Comparison of ENCODE assay signal across 3 cellular contexts in the genomic region with DNA sequence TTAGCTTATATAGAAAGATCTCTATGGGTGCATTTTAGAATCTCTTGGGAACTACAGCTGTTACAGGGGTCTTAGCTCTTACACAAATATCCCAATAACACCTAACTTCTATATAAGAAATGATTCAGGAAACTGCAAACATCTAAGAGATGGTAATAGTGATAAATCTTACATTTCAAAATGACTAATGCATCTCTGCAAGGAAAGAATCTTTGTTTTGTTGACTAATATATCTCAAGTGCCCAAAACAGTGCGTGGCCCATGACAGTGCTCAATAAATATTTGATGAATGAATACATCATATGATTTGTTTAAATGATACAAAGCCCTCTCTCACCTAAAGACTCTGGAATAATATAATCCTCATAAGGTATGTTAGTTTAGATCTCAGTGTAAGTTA.
TF ChIP-seq lines count a peak whose summit lies in the region.

No MANE protein-coding gene starts in this region.

TF ChIP-seq in A549, 52 proteins besides CTCF, POLR2A, EP300 and RAD21:
- peak; percentile 85 for TF ChIP-seq GATA3 (IDR thresholded peaks at IDR 0.05; ENCODE audit: borderline replicate concordance)
- TF ChIP-seq HOXB13 (CRISPR knock-in tag; IDR thresholded peaks at IDR 0.05; ENCODE audit: low read depth): no peak
- no peak for TF ChIP-seq ZC3H11A (IDR thresholded peaks at IDR 0.05)
- peak; percentile 34 for TF ChIP-seq FOSL2 (IDR thresholded peaks at IDR 0.05)
- TF ChIP-seq FOSL2 (CRISPR knock-in tag; IDR thresholded peaks at IDR 0.05): peak; percentile 78
- TF ChIP-seq, protein P1, sequence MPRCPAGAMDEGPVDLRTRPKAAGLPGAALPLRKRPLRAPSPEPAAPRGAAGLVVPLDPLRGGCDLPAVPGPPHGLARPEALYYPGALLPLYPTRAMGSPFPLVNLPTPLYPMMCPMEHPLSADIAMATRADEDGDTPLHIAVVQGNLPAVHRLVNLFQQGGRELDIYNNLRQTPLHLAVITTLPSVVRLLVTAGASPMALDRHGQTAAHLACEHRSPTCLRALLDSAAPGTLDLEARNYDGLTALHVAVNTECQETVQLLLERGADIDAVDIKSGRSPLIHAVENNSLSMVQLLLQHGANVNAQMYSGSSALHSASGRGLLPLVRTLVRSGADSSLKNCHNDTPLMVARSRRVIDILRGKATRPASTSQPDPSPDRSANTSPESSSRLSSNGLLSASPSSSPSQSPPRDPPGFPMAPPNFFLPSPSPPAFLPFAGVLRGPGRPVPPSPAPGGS (IDR thresholded peaks at IDR 0.05): 0 out of 3 replicates have a peak, but pooled peaks have one; percentile 20
- TF ChIP-seq JUNB (IDR thresholded peaks at IDR 0.05): peak; percentile 65
- TF ChIP-seq, protein P2, sequence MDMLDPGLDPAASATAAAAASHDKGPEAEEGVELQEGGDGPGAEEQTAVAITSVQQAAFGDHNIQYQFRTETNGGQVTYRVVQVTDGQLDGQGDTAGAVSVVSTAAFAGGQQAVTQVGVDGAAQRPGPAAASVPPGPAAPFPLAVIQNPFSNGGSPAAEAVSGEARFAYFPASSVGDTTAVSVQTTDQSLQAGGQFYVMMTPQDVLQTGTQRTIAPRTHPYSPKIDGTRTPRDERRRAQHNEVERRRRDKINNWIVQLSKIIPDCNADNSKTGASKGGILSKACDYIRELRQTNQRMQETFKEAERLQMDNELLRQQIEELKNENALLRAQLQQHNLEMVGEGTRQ (IDR thresholded peaks at IDR 0.05): no peak
- TF ChIP-seq MAZ (IDR thresholded peaks at IDR 0.05; ENCODE audit: borderline replicate concordance, low read depth, low read length): no peak
- TF ChIP-seq SREBF2 (IDR thresholded peaks at IDR 0.05): no peak
- TF ChIP-seq, protein P3, sequence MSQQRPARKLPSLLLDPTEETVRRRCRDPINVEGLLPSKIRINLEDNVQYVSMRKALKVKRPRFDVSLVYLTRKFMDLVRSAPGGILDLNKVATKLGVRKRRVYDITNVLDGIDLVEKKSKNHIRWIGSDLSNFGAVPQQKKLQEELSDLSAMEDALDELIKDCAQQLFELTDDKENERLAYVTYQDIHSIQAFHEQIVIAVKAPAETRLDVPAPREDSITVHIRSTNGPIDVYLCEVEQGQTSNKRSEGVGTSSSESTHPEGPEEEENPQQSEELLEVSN (IDR thresholded peaks at IDR 0.05; ENCODE audit: borderline replicate concordance, low read depth): no peak
- TF ChIP-seq, protein P4, sequence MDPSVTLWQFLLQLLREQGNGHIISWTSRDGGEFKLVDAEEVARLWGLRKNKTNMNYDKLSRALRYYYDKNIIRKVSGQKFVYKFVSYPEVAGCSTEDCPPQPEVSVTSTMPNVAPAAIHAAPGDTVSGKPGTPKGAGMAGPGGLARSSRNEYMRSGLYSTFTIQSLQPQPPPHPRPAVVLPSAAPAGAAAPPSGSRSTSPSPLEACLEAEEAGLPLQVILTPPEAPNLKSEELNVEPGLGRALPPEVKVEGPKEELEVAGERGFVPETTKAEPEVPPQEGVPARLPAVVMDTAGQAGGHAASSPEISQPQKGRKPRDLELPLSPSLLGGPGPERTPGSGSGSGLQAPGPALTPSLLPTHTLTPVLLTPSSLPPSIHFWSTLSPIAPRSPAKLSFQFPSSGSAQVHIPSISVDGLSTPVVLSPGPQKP (IDR thresholded peaks at IDR 0.05; ENCODE audit: low read depth, low read length): no peak

TF ChIP-seq in SK-N-SH, 30 proteins besides CTCF, POLR2A, EP300 and RAD21:
- TF ChIP-seq RFX5 (IDR thresholded peaks at IDR 0.05; ENCODE audit: low read length) (no peak), GATA2 (CRISPR knock-in tag; IDR thresholded peaks at IDR 0.05) (no peak), EZH2phosphoT487 (IDR thresholded peaks at IDR 0.05; ENCODE audit: borderline replicate concordance, low read depth) (no peak), FOSL2 (IDR thresholded peaks at IDR 0.05; ENCODE audit: borderline replicate concordance, low read depth) (peak; percentile 82), TAF1 (IDR thresholded peaks at IDR 0.05; ENCODE audit: borderline replicate concordance, low read depth, low read length) (no peak), NFIC (IDR thresholded peaks at IDR 0.05; ENCODE audit: borderline replicate concordance) (0 out of 2 replicates have a peak, but pooled peaks have one; percentile 28), TEAD4 (IDR thresholded peaks at IDR 0.05; ENCODE audit: borderline replicate concordance, insufficient read depth) (no peak), YY1 (IDR thresholded peaks at IDR 0.05; ENCODE audit: low read depth) (no peak), JUND (IDR thresholded peaks at IDR 0.05) (peak; percentile 78), ELF1 (IDR thresholded peaks at IDR 0.05) (no peak), TCF12 (IDR thresholded peaks at IDR 0.05) (peak; percentile 75; the same call in 1 of the 2 replicates)
- TF ChIP-seq, protein P5, sequence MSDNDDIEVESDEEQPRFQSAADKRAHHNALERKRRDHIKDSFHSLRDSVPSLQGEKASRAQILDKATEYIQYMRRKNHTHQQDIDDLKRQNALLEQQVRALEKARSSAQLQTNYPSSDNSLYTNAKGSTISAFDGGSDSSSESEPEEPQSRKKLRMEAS (IDR thresholded peaks at IDR 0.05; ENCODE audit: low read depth): no peak
- TF ChIP-seq, protein P6, sequence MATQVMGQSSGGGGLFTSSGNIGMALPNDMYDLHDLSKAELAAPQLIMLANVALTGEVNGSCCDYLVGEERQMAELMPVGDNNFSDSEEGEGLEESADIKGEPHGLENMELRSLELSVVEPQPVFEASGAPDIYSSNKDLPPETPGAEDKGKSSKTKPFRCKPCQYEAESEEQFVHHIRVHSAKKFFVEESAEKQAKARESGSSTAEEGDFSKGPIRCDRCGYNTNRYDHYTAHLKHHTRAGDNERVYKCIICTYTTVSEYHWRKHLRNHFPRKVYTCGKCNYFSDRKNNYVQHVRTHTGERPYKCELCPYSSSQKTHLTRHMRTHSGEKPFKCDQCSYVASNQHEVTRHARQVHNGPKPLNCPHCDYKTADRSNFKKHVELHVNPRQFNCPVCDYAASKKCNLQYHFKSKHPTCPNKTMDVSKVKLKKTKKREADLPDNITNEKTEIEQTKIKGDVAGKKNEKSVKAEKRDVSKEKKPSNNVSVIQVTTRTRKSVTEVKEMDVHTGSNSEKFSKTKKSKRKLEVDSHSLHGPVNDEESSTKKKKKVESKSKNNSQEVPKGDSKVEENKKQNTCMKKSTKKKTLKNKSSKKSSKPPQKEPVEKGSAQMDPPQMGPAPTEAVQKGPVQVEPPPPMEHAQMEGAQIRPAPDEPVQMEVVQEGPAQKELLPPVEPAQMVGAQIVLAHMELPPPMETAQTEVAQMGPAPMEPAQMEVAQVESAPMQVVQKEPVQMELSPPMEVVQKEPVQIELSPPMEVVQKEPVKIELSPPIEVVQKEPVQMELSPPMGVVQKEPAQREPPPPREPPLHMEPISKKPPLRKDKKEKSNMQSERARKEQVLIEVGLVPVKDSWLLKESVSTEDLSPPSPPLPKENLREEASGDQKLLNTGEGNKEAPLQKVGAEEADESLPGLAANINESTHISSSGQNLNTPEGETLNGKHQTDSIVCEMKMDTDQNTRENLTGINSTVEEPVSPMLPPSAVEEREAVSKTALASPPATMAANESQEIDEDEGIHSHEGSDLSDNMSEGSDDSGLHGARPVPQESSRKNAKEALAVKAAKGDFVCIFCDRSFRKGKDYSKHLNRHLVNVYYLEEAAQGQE (IDR thresholded peaks at IDR 0.05; ENCODE audit: low read depth, low read length): no peak
- TF ChIP-seq, protein P7, sequence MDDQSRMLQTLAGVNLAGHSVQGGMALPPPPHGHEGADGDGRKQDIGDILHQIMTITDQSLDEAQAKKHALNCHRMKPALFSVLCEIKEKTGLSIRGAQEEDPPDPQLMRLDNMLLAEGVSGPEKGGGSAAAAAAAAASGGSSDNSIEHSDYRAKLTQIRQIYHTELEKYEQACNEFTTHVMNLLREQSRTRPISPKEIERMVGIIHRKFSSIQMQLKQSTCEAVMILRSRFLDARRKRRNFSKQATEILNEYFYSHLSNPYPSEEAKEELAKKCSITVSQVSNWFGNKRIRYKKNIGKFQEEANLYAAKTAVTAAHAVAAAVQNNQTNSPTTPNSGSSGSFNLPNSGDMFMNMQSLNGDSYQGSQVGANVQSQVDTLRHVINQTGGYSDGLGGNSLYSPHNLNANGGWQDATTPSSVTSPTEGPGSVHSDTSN (IDR thresholded peaks at IDR 0.05): peak; percentile 89
- TF ChIP-seq, protein P2 (IDR thresholded peaks at IDR 0.05; ENCODE audit: borderline replicate concordance, low read depth, low read length): no peak
- TF ChIP-seq, protein P8, sequence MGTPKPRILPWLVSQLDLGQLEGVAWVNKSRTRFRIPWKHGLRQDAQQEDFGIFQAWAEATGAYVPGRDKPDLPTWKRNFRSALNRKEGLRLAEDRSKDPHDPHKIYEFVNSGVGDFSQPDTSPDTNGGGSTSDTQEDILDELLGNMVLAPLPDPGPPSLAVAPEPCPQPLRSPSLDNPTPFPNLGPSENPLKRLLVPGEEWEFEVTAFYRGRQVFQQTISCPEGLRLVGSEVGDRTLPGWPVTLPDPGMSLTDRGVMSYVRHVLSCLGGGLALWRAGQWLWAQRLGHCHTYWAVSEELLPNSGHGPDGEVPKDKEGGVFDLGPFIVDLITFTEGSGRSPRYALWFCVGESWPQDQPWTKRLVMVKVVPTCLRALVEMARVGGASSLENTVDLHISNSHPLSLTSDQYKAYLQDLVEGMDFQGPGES (IDR thresholded peaks at IDR 0.05; ENCODE audit: low read depth, low read length): no peak

TF ChIP-seq in HepG2, 621 proteins besides CTCF, POLR2A, EP300 and RAD21:
- TF ChIP-seq MBNL3 (CRISPR knock-in tag; conservative IDR thresholded peaks at IDR 0.05) (no peak), ZNF329 (CRISPR knock-in tag; IDR thresholded peaks at IDR 0.05; ENCODE audit: low read depth) (no peak), FOXM1 (CRISPR knock-in tag; IDR thresholded peaks at IDR 0.05) (no peak), CEBPG (CRISPR knock-in tag; IDR thresholded peaks at IDR 0.05) (no peak), PHF8 (CRISPR knock-in tag; IDR thresholded peaks at IDR 0.05) (no peak), GTF3A (CRISPR knock-in tag; conservative IDR thresholded peaks at IDR 0.05) (no peak)
- TF ChIP-seq, protein P9, sequence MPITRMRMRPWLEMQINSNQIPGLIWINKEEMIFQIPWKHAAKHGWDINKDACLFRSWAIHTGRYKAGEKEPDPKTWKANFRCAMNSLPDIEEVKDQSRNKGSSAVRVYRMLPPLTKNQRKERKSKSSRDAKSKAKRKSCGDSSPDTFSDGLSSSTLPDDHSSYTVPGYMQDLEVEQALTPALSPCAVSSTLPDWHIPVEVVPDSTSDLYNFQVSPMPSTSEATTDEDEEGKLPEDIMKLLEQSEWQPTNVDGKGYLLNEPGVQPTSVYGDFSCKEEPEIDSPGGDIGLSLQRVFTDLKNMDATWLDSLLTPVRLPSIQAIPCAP (CRISPR knock-in tag; IDR thresholded peaks at IDR 0.05; ENCODE audit: low read depth): no peak
